ENCODE assay signal across 19 cellular contexts in genomic region chr15:61083781-61084134, GRCh38.
DNase-seq lines count a peak whose midpoint lies in the region; ATAC-seq lines count a peak whose summit lies in the region.
"Had no signal": no experiment of that assay in that cellular context is flagged by ENCODE, and none has a peak within 500 bp of the region (broad histone marks: within the 10 kb centered on the region; RNA-seq: fewer than 3 reads in every experiment).

No MANE protein-coding gene starts in this region.

- no peak overlapping the region for H3K9ac ChIP-seq in stomach smooth muscle (ENCODE audit: low read length in 2 of 2)

- H3K36me3 ChIP-seq in stomach smooth muscle (ENCODE audit: control insufficient read depth in 2 of 2, insufficient read depth in 2 of 2, low read length in 2 of 2) = no peaks in the 10 kb centered on the region
- H3K36me3 ChIP-seq: SJSA1 had no signal

- ATAC-seq in left lobe of liver = peak; percentile 4
- ATAC-seq: GM12878 had no signal

- H3K4me3 ChIP-seq in stomach smooth muscle (ENCODE audit: low read length in 2 of 2) = no peak overlapping the region
- H3K4me3 ChIP-seq: GM12878, SJSA1 had no signal

- H3K4me1 ChIP-seq in stomach smooth muscle (ENCODE audit: control insufficient read depth, insufficient read depth, low read length) = peaks cover 7% of the 10 kb centered on the region
- H3K4me1 ChIP-seq: SJSA1 had no signal

- no peaks in the 10 kb centered on the region for H3K27me3 ChIP-seq in stomach smooth muscle (ENCODE audit: control insufficient read depth in 1 of 2, insufficient read depth in 2 of 2, low read length in 2 of 2)
- H3K27me3 ChIP-seq: SJSA1 had no signal

- H3K9me3 ChIP-seq in stomach smooth muscle (ENCODE audit: control insufficient read depth in 2 of 2, low read length in 2 of 2) = no peaks in the 10 kb centered on the region
- H3K9me3 ChIP-seq: SJSA1 had no signal

- peak; percentile 14 for DNase-seq in NCI-H345 (lab: John Stamatoyannopoulos, UW)
- no peak for DNase-seq in NCI-H345 treated with DMSO at 0.1 percent for 48 hours (lab: John Stamatoyannopoulos, UW; ENCODE audit: unreplicated experiment)
- DNase-seq in DMS53 treated with DMSO at 0.1 percent for 48 hours (lab: John Stamatoyannopoulos, UW; ENCODE audit: unreplicated experiment) = peak; percentile 71
- no peak for DNase-seq in left lobe of liver (ENCODE audit: low spot score)
- no peak for DNase-seq in activated CD4-positive, alpha-beta T cell treated with anti-CD3 and anti-CD28 coated beads for 4 hours
- DNase-seq in HuH-7.5 (ENCODE audit: low spot score) = no peak
- DNase-seq in activated CD8-positive, alpha-beta memory T cell treated with anti-CD3 and anti-CD28 coated beads, Interleukin-2, amount 50 U/mL, for 4 hours = no peak
- DNase-seq: CD4-positive, CD25-positive, alpha-beta regulatory T cell; DMS79; H7; MV-4-11; NCI-H1436 treated with DMSO at 0.1 percent for 48 hours; NCI-H2171; NCI-H510A treated with DMSO at 0.1 percent for 48 hours; OCI-M1; RPMI8226 had no signal

- peak overlapping the region; percentile 24 for H3K27ac ChIP-seq in stomach smooth muscle (ENCODE audit: low read length)
- H3K27ac ChIP-seq: SJSA1 had no signal

Comparison
In these comparisons a context has a peak if more than half of its experiments do, and no peak if none do; other contexts are left out.
1. DNase-seq: peak in NCI-H345 (single experiment) and DMS53 treated with DMSO at 0.1 percent for 48 hours (single experiment); none in NCI-H345 treated with DMSO at 0.1 percent for 48 hours (single experiment), left lobe of liver (single experiment), activated CD4-positive, alpha-beta T cell treated with anti-CD3 and anti-CD28 coated beads for 4 hours (0 of 2), HuH-7.5 (single experiment) and activated CD8-positive, alpha-beta memory T cell treated with anti-CD3 and anti-CD28 coated beads, Interleukin-2, amount 50 U/mL, for 4 hours (single experiment).